8 cellular contexts compared by ENCODE assay signal in genomic region chr20:50980851-50981713, GRCh38. TPM values are rescaled to one million over a fixed set of nuclear protein-coding genes. Genes with fewer than 3 reads are reported as not detected.
DNase-seq lines count a peak whose midpoint lies in the region; ATAC-seq lines count a peak whose summit lies in the region.

No MANE protein-coding gene starts in this region.

- DNase-seq in EH (ENCODE audit: low read depth) (peak; percentile 75), KG1 (lab: John Stamatoyannopoulos, UW) (peak; percentile 60), SJSA1 (ENCODE audit: low read depth in 1 of 2, low spot score in 2 of 2) (peak; percentile 65 to 78), glomerular visceral epithelial cell (ENCODE audit: extremely low spot score) (peak; percentile 62), sciatic nerve (ENCODE audit: low spot score) (peak; percentile 75)
- DNase-seq in activated gamma-delta T cell treated with anti-CD3 and anti-CD28 coated beads, Interleukin-2, amount 50 U/mL, for 16 hours (ENCODE audit: low read depth) = peak; percentile 55

- intact Hi-C loops in sciatic nerve (cut with DNase I) = no loop called here

- H3K36me3 ChIP-seq in SJSA1 = no peaks in the 10 kb centered on the region

- H3K4me1 ChIP-seq in SJSA1 (replicated peaks) = peaks cover 29% of the 10 kb centered on the region

- H3K27me3 ChIP-seq in SJSA1 (replicated peaks) = no peaks in the 10 kb centered on the region

- H3K27ac ChIP-seq in SJSA1 = peak overlapping the region; percentile 80

- H3K9me3 ChIP-seq in SJSA1 (replicated peaks) = no peaks in the 10 kb centered on the region

- no peak overlapping the region for H3K4me3 ChIP-seq in SJSA1

- ATAC-seq in sciatic nerve = peak; percentile 41
- ATAC-seq in GM18909 (IDR thresholded peaks at IDR 0.05; ENCODE audit: poor library complexity, unreplicated experiment) = no peak
- ATAC-seq in HG03469 (IDR thresholded peaks at IDR 0.05; ENCODE audit: unreplicated experiment) = no peak

RNA-seq across cellular contexts. Expression of gene MOCS3, which starts 22.5 kb away (rescaled TPM):
- total RNA-seq in SJSA1 (2014; rRNA removed; shearing (Covaris generic)) = 6.2 and 7.2 TPM in 2 replicates
- total RNA-seq in sciatic nerve = 3.1 TPM

RNA-seq across cellular contexts. Expression of gene DPM1, which starts 22.8 kb away (rescaled TPM):
- 122 and 138 TPM in 2 replicates for total RNA-seq in SJSA1 (2014; rRNA removed; shearing (Covaris generic))
- total RNA-seq in sciatic nerve = 32.9 TPM

RNA-seq across cellular contexts. Expression of gene KCNG1, which starts 41.8 kb away (rescaled TPM):
- 17.7 and 31.0 TPM in 2 replicates for total RNA-seq in SJSA1 (2014; rRNA removed; shearing (Covaris generic))
- 3.5 TPM for total RNA-seq in sciatic nerve

RNA-seq across cellular contexts. Expression of gene ADNP, which starts 49.8 kb away (rescaled TPM):
- total RNA-seq in SJSA1 (2014; rRNA removed; shearing (Covaris generic)) = 18.2 and 20.4 TPM in 2 replicates
- 57.6 TPM for total RNA-seq in sciatic nerve
